18 cellular contexts compared by ENCODE assay signal in the genomic region with DNA sequence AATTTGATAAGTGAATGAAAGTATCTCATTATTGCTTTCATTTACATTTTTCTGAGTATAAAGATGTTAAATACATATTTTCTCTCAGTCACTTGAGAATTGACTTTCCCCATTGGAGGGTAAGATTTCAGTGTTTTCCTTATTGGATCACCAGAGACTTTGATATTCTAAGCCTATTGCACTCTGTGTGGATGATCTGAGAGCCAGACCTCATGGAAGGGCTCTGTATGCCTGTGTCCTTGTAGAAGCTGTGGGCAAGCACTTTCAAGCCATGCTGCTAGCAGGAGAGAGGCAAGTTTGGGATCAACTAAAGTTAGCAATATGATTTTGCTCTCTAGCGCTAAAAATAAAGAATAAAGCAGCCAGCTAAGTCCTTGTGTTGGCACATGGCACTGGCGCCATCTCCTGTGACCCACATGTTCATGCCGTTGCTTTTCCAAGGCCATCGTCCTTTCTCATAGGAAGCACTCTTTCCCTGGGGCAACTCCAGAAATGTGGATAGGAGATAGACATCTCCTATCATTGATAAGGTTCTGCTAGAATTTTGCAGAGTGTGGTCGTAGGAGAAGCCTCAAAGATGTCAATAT.
DNase-seq lines count a peak whose midpoint lies in the region; ATAC-seq, FAIRE-seq and TF ChIP-seq lines count a peak whose summit lies in the region.
"Had no signal": no experiment of that assay in that cellular context is flagged by ENCODE, and none has a peak within 500 bp of the region (broad histone marks: within the 10 kb centered on the region; RNA-seq: fewer than 3 reads in every experiment).

No MANE protein-coding gene starts in this region.

- H4K20me1 ChIP-seq in Loucy (ENCODE audit: insufficient read depth, low read length, poor library complexity, severe bottlenecking): no peaks in the 10 kb centered on the region
- H4K20me1 ChIP-seq: BLaER1 had no signal

- peak; percentile 37 for DNase-seq in EH (ENCODE audit: low read depth)
- DNase-seq in choroid plexus epithelial cell (ENCODE audit: low read depth): peak; percentile 23
- DNase-seq in mesendoderm: peak; percentile 46
- no peak for DNase-seq in NCI-H345 (lab: John Stamatoyannopoulos, UW)
- DNase-seq in HTR-8/SVneo (ENCODE audit: insufficient read length, low spot score): no peak
- no peak for DNase-seq in effector CD4-positive, alpha-beta T cell
- DNase-seq: activated CD8-positive, alpha-beta T cell treated with anti-CD3 and anti-CD28 coated beads for 36 hours; immature natural killer cell; KG1; NCI-H1436; NCI-H446; OCI-M1 had no signal

- H3K4me3 ChIP-seq in Loucy (ENCODE audit: low read length, poor library complexity, severe bottlenecking) (no peak overlapping the region), choroid plexus epithelial cell (ENCODE audit: low read depth, low read length) (no peak overlapping the region), mesendoderm (ENCODE audit: low read length) (no peak overlapping the region)
- H3K4me3 ChIP-seq: BLaER1 had no signal

- H3K4me2 ChIP-seq in Loucy (ENCODE audit: low read depth, low read length, poor library complexity, severe bottlenecking): no peak overlapping the region
- no peak overlapping the region for H3K4me2 ChIP-seq in mesendoderm (ENCODE audit: low read length)
- H3K4me2 ChIP-seq: BLaER1 had no signal

- H2BK5ac ChIP-seq in mesendoderm (ENCODE audit: low read length): no peak overlapping the region

- no peaks in the 10 kb centered on the region for H3K4me1 ChIP-seq in Loucy (ENCODE audit: insufficient read depth, low read length, poor library complexity, severe bottlenecking)
- no peaks in the 10 kb centered on the region for H3K4me1 ChIP-seq in mesendoderm (ENCODE audit: control insufficient read depth, low read depth, low read length)
- H3K4me1 ChIP-seq: BLaER1 had no signal

- H2AFZ ChIP-seq in Loucy (ENCODE audit: low read length): no peak overlapping the region

- H3K27ac ChIP-seq in mesendoderm (ENCODE audit: low read depth, low read length): no peak overlapping the region
- H3K27ac ChIP-seq: BLaER1, neutrophil had no signal

- no peaks in the 10 kb centered on the region for H3K79me2 ChIP-seq in Loucy (ENCODE audit: insufficient read depth, low read length)
- no peaks in the 10 kb centered on the region for H3K79me2 ChIP-seq in mesendoderm (ENCODE audit: control insufficient read depth, insufficient read depth, low read length)

- TF ChIP-seq CTCF in Loucy (conservative IDR thresholded peaks at IDR 0.05; ENCODE audit: low read length) (0 out of 2 replicates have a peak, but pooled peaks have one; percentile 22), choroid plexus epithelial cell (conservative IDR thresholded peaks at IDR 0.05; ENCODE audit: low read depth, low read length) (no peak)

- H3K27me3 ChIP-seq in Loucy (ENCODE audit: insufficient read depth, low read length, poor library complexity, severe bottlenecking) (no peaks in the 10 kb centered on the region), mesendoderm (ENCODE audit: insufficient read depth, low read length, poor library complexity) (no peaks in the 10 kb centered on the region)
- H3K27me3 ChIP-seq: BLaER1, neutrophil had no signal

- no peaks in the 10 kb centered on the region for H3K9me2 ChIP-seq in Loucy (replicated peaks; ENCODE audit: low read depth, low read length)

- no peak overlapping the region for H2BK15ac ChIP-seq in mesendoderm (replicated peaks; ENCODE audit: low read depth)

- H3K4ac ChIP-seq in mesendoderm (ENCODE audit: low read depth, low read length): no peak overlapping the region

- WGBS in mesendoderm (ENCODE audit: extremely low coverage, insufficient coverage, low lambda C conversion rate): no CpG with 5 or more reads among the region's 5 CpGs

- H3K79me1 ChIP-seq in mesendoderm (ENCODE audit: low read length): no peaks in the 10 kb centered on the region

- no peak overlapping the region for H3K23ac ChIP-seq in mesendoderm (ENCODE audit: low read length)

- ATAC-seq in GM19467 (IDR thresholded peaks at IDR 0.05; ENCODE audit: unreplicated experiment): no peak
- ATAC-seq: activated CD8-positive, alpha-beta T cell treated with anti-CD3 and anti-CD28 coated beads for 36 hours; right cardiac atrium had no signal

- H3K18ac ChIP-seq in mesendoderm (ENCODE audit: low read length): no peak overlapping the region

- no peak overlapping the region for H3K9ac ChIP-seq in Loucy (ENCODE audit: low read depth, low read length, poor library complexity, severe bottlenecking)
- H3K9ac ChIP-seq in mesendoderm (ENCODE audit: low read length): no peak overlapping the region
- H3K9ac ChIP-seq: BLaER1 had no signal

- H4K8ac ChIP-seq in mesendoderm (ENCODE audit: low read depth, low read length): no peak overlapping the region

- FAIRE-seq in HTR-8/SVneo (lab: Jason Lieb, UNC): no peak
- FAIRE-seq: GM12891 had no signal

- no peaks in the 10 kb centered on the region for H3F3A ChIP-seq in Loucy (ENCODE audit: low read depth)

- H3K36me3 ChIP-seq in Loucy (ENCODE audit: insufficient read depth, low read length) (no peaks in the 10 kb centered on the region), mesendoderm (ENCODE audit: control insufficient read depth, insufficient read depth, low read length) (no peaks in the 10 kb centered on the region)
- H3K36me3 ChIP-seq: BLaER1, neutrophil had no signal

- H2AK5ac ChIP-seq in mesendoderm (ENCODE audit: low read length): no peak overlapping the region

- H2BK120ac ChIP-seq in mesendoderm (ENCODE audit: low read depth, low read length): no peak overlapping the region

- no peaks in the 10 kb centered on the region for H3K9me3 ChIP-seq in Loucy (ENCODE audit: insufficient read depth, low read depth, low read length)
- H3K9me3 ChIP-seq: BLaER1, neutrophil had no signal

- no peak overlapping the region for H4K5ac ChIP-seq in mesendoderm (ENCODE audit: low read length)

- no peak overlapping the region for H3K56ac ChIP-seq in mesendoderm (ENCODE audit: low read length)

Comparison
In these comparisons a context has a peak if more than half of its experiments do, and no peak if none do; other contexts are left out.
1. DNase-seq: peak in EH (single experiment), choroid plexus epithelial cell (single experiment) and mesendoderm (single experiment); none in NCI-H345 (single experiment), HTR-8/SVneo (single experiment) and effector CD4-positive, alpha-beta T cell (single experiment).